15 cellular contexts compared by ENCODE assay signal in genomic region chr6:18488004-18488403, GRCh38.
"Had no signal": no experiment of that assay in that cellular context is flagged by ENCODE, and none has a peak within 500 bp of the region (broad histone marks: within the 10 kb centered on the region; RNA-seq: fewer than 3 reads in every experiment).

No MANE protein-coding gene starts in this region.

- H3K4me1 ChIP-seq: tibial nerve had no signal

- H3K27ac ChIP-seq: tibial nerve had no signal

- H3K9me3 ChIP-seq: tibial nerve had no signal

- DNase-seq: activated CD4-positive, alpha-beta T cell treated with anti-CD3 and anti-CD28 coated beads, Interleukin-2, amount 10 ng/mL, durations not matched to agents 24 days and 14 days; activated CD4-positive, CD25-positive, alpha-beta regulatory T cell; activated CD8-positive, alpha-beta memory T cell treated with anti-CD3 and anti-CD28 coated beads, Interleukin-2, amount 50 U/mL, for 48 hours; activated gamma-delta T cell; activated T-cell treated with anti-CD3 and anti-CD28 coated beads, Interleukin-2, amount 50 U/mL, for 72 hours; head of caudate nucleus; immature natural killer cell; left colon; naive thymus-derived CD8-positive, alpha-beta T cell; stimulated activated CD4-positive, alpha-beta T cell treated with anti-CD3 and anti-CD28 coated beads, Interleukin-2, amount 100 ng/mL, for 48 hours; stimulated activated naive B cell treated with anti-CD40 and anti-IgM and Interleukin-4, amounts not matched to agents 10 μg/mL and 1 μg/mL and 100 μg/mL, for 72 hours had no signal

- H3K36me3 Mint-ChIP-seq: activated naive CD8-positive, alpha-beta T cell; immature natural killer cell; naive thymus-derived CD8-positive, alpha-beta T cell; stimulated activated naive B cell treated with anti-CD40 and anti-IgM and Interleukin-4, amounts not matched to agents 10 μg/mL and 1 μg/mL and 100 μg/mL, for 72 hours had no signal

- H3K4me1 Mint-ChIP-seq: immature natural killer cell; naive thymus-derived CD8-positive, alpha-beta T cell had no signal

- H3K27ac Mint-ChIP-seq: activated CD4-positive, alpha-beta T cell treated with anti-CD3 and anti-CD28 coated beads, Interleukin-2, amount 10 ng/mL, durations not matched to agents 24 days and 14 days; activated naive CD8-positive, alpha-beta T cell; activated T-cell treated with anti-CD3 and anti-CD28 coated beads, Interleukin-2, amount 50 U/mL, for 72 hours; immature natural killer cell; naive thymus-derived CD8-positive, alpha-beta T cell; stimulated activated naive B cell treated with anti-CD40 and anti-IgM and Interleukin-4, amounts not matched to agents 10 μg/mL and 1 μg/mL and 100 μg/mL, for 72 hours; T-helper 2 cell treated with Interferon-gamma antibody and Interleukin-4, amounts not matched to agents 5 μg/mL and 100 μg/mL, for 36 hours had no signal

- FAIRE-seq: frontal cortex had no signal

- H3K36me3 ChIP-seq: tibial nerve had no signal

- H3K4me3 ChIP-seq: tibial nerve had no signal

- ATAC-seq: activated T-cell treated with anti-CD3 and anti-CD28 coated beads, Interleukin-2, amount 50 U/mL, for 72 hours; left colon; naive thymus-derived CD8-positive, alpha-beta T cell; stimulated activated naive B cell treated with anti-CD40 and anti-IgM and Interleukin-4, amounts not matched to agents 10 μg/mL and 1 μg/mL and 100 μg/mL, for 72 hours had no signal

- H3K4me3 Mint-ChIP-seq: activated CD4-positive, alpha-beta T cell treated with anti-CD3 and anti-CD28 coated beads, Interleukin-2, amount 10 ng/mL, durations not matched to agents 24 days and 14 days; activated naive CD8-positive, alpha-beta T cell; activated T-cell treated with anti-CD3 and anti-CD28 coated beads, Interleukin-2, amount 50 U/mL, for 72 hours; immature natural killer cell; naive thymus-derived CD8-positive, alpha-beta T cell; stimulated activated naive B cell treated with anti-CD40 and anti-IgM and Interleukin-4, amounts not matched to agents 10 μg/mL and 1 μg/mL and 100 μg/mL, for 72 hours; T-helper 2 cell treated with Interferon-gamma antibody and Interleukin-4, amounts not matched to agents 5 μg/mL and 100 μg/mL, for 36 hours had no signal

- H3K9me3 Mint-ChIP-seq: activated CD4-positive, alpha-beta T cell treated with anti-CD3 and anti-CD28 coated beads, Interleukin-2, amount 10 ng/mL, durations not matched to agents 24 days and 14 days; activated T-cell treated with anti-CD3 and anti-CD28 coated beads, Interleukin-2, amount 50 U/mL, for 72 hours; immature natural killer cell; naive thymus-derived CD8-positive, alpha-beta T cell; stimulated activated naive B cell treated with anti-CD40 and anti-IgM and Interleukin-4, amounts not matched to agents 10 μg/mL and 1 μg/mL and 100 μg/mL, for 72 hours; T-helper 2 cell treated with Interferon-gamma antibody and Interleukin-4, amounts not matched to agents 5 μg/mL and 100 μg/mL, for 36 hours had no signal

- H3K27me3 ChIP-seq: tibial nerve had no signal
